23 cellular contexts compared by ENCODE assay signal in the genomic region with DNA sequence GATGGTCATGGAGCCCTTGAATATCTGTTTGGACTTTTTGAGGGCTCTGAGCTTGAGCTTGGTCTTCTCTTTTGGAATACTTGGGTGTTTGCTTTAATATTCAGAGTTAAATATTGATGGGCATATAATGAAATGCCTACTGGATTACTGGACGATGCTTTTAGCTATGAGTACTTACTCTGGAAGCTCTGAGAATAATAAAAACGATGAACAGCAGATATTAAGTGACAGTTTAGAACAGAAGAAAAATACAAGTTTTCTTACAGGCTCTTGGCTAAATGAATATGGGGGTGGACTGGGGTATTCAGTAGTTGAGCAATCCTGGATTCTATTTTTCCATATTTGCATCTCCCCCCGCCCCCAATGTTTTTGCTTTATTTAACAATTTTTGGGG. TPM values are rescaled to one million over a fixed set of nuclear protein-coding genes. Genes with fewer than 3 reads are reported as not detected.
DNase-seq lines count a peak whose midpoint lies in the region; ATAC-seq and TF ChIP-seq lines count a peak whose summit lies in the region.
"Had no signal": no experiment of that assay in that cellular context is flagged by ENCODE, and none has a peak within 500 bp of the region (broad histone marks: within the 10 kb centered on the region; RNA-seq: fewer than 3 reads in every experiment).

No MANE protein-coding gene starts in this region.

- H3F3A ChIP-seq in PC-3 (ENCODE audit: low read length, unreplicated experiment), result peaks cover 37% of the 10 kb centered on the region

- peak overlapping the region; percentile 66 for H3K9ac ChIP-seq in DND-41 (ENCODE audit: low read depth, low read length)
- H3K9ac ChIP-seq in PC-3 (ENCODE audit: low read length), result no peak overlapping the region
- peak overlapping the region; percentile 49 for H3K9ac ChIP-seq in skeletal muscle satellite cell (ENCODE audit: low read depth, low read length)

- H2AFZ ChIP-seq in DND-41 (ENCODE audit: low read depth, low read length) (no peak overlapping the region), PC-3 (ENCODE audit: low read length) (no peak overlapping the region)

- POLR2A ChIA-PET in PC-3 (lab: Charles Lee; ENCODE audit: unreplicated experiment), result no interaction called here

- intact Hi-C loops in PC-3 (cut with micrococcal nuclease), result no loop called here
- intact Hi-C loops in esophagus muscularis mucosa (cut with DNase I), result no loop called here

- H3K27ac ChIP-seq in DND-41 (ENCODE audit: low read length), result peak overlapping the region; percentile 96
- H3K27ac ChIP-seq in PC-3 (ENCODE audit: low read length), result no peak overlapping the region
- peak overlapping the region in 3 of 4 donors; percentile 35 to 77 (median 69) for H3K27ac ChIP-seq in esophagus muscularis mucosa (replicated peaks in 1 of 4)
- H3K27ac ChIP-seq: testis had no signal

- H4K20me1 ChIP-seq in DND-41 (ENCODE audit: insufficient read depth, low read length) (peaks cover 22% of the 10 kb centered on the region), PC-3 (ENCODE audit: low read length) (no peaks in the 10 kb centered on the region)

- H3K4me3 ChIP-seq in DND-41 (ENCODE audit: low read depth in 1 of 2, low read length in 2 of 2) (peak overlapping the region in 1 of 2 experiments; percentile 44; a peak in 2 of 4 replicates), PC-3 (ENCODE audit: low read length) (no peak overlapping the region), esophagus muscularis mucosa (no peak overlapping the region), skeletal muscle satellite cell (ENCODE audit: low read length) (no peak overlapping the region)
- H3K4me3 ChIP-seq: heart right ventricle, testis had no signal

- CTCF ChIA-PET in PC-3 (lab: Charles Lee), result no interaction called here

- ATAC-seq in DND-41 (ENCODE audit: insufficient read depth, low read depth) (no peak), PC-3 (no peak)
- no peak for ATAC-seq in activated CD4-positive, CD25-positive, alpha-beta regulatory T cell treated with anti-CD3 and anti-CD28 coated beads, Interleukin-2, amount 50 U/mL, for 24 hours
- ATAC-seq: activated CD8-positive, alpha-beta memory T cell treated with anti-CD3 and anti-CD28 coated beads, Interleukin-2, amount 10 ng/mL, durations not matched to agents 7 days and 5 days; heart right ventricle; T-helper 17 cell had no signal

- no peak for TF ChIP-seq EP300 in esophagus muscularis mucosa (IDR thresholded peaks at IDR 0.05)

- TF ChIP-seq CTCF in DND-41 (IDR thresholded peaks at IDR 0.05; ENCODE audit: borderline replicate concordance, extremely low read depth, low read length, poor library complexity, severe bottlenecking) (no peak), PC-3 (conservative IDR thresholded peaks at IDR 0.05; ENCODE audit: low read depth, low read length) (no peak), esophagus muscularis mucosa (IDR thresholded peaks at IDR 0.05) (no peak)

- H3K4me2 ChIP-seq in DND-41 (ENCODE audit: insufficient read depth, low read length), result peak overlapping the region; percentile 63
- H3K4me2 ChIP-seq in PC-3 (ENCODE audit: low read length), result 0 out of 2 replicates have a peak overlapping the region, but pooled peaks have one; percentile 66
- H3K4me2 ChIP-seq in skeletal muscle satellite cell (ENCODE audit: low read length), result peak overlapping the region; percentile 45

- DNase-seq in DND-41 (no peak), PC-3 (no peak), esophagus muscularis mucosa (ENCODE audit: extremely low spot score) (no peak), RKO (ENCODE audit: low spot score) (no peak), NCI-H128 (lab: John Stamatoyannopoulos, UW; ENCODE audit: unreplicated experiment) (no peak)
- DNase-seq: activated CD4-positive, alpha-beta T cell treated with anti-CD3 and anti-CD28 coated beads, Interleukin-2, amount 10 ng/mL, durations not matched to agents 24 days and 14 days; activated CD8-positive, alpha-beta memory T cell treated with anti-CD3 and anti-CD28 coated beads, Interleukin-2, amount 10 ng/mL, durations not matched to agents 7 days and 5 days; activated naive CD4-positive, alpha-beta T cell treated with anti-CD3 and anti-CD28 coated beads, Interleukin-2, amount 10 ng/mL, durations not matched to agents 7 days and 5 days; CD8-positive, alpha-beta memory T cell; H7; heart right ventricle; Kasumi-1; left cardiac atrium; mesendoderm; naive thymus-derived CD4-positive, alpha-beta T cell; NCI-H187; stimulated activated CD4-positive, alpha-beta T cell treated with anti-CD3 and anti-CD28 coated beads, Interleukin-12 subunit alpha, Interleukin-12 subunit beta, amount 100 ng/mL, for 4 hours; stimulated activated CD4-positive, alpha-beta T cell treated with anti-CD3 and anti-CD28 coated beads, Interleukin-4, amount 100 ng/mL, for 4 hours; stimulated activated naive CD4-positive, alpha-beta T cell; T-helper 17 cell; testis had no signal

- no peaks in the 10 kb centered on the region for H3K27me3 ChIP-seq in DND-41 (ENCODE audit: insufficient read depth, low read length, poor library complexity)
- H3K27me3 ChIP-seq in PC-3 (ENCODE audit: low read length), result no peaks in the 10 kb centered on the region
- H3K27me3 ChIP-seq in esophagus muscularis mucosa, result no peaks in the 10 kb centered on the region
- H3K27me3 ChIP-seq in skeletal muscle satellite cell (ENCODE audit: control insufficient read depth, insufficient read depth, low read length), result no peaks in the 10 kb centered on the region
- H3K27me3 ChIP-seq: heart right ventricle, testis had no signal

- H3K9me2 ChIP-seq in PC-3 (replicated peaks; ENCODE audit: low read length), result no peaks in the 10 kb centered on the region

- H3K36me3 ChIP-seq in DND-41 (ENCODE audit: insufficient read depth, low read length) (peaks cover 44% of the 10 kb centered on the region), PC-3 (ENCODE audit: low read depth, low read length) (peaks cover 10% of the 10 kb centered on the region), esophagus muscularis mucosa (peaks cover 0 to 13% (median 7%) of the 10 kb centered on the region in 4 donors), skeletal muscle satellite cell (ENCODE audit: insufficient read depth, low read length) (peaks cover 2% of the 10 kb centered on the region)

- H3K79me2 ChIP-seq in DND-41 (ENCODE audit: insufficient read depth, low read length), result peaks cover 95% of the 10 kb centered on the region
- H3K79me2 ChIP-seq in PC-3 (ENCODE audit: low read length), result peaks cover 88% of the 10 kb centered on the region

- no peak for TF ChIP-seq POLR2A in esophagus muscularis mucosa (IDR thresholded peaks at IDR 0.05; ENCODE audit: low read depth)

- no TSS peak for BruUV-seq in PC-3 (replicated peaks; lab: Mats Ljungman, UMichigan)

- peaks cover 87% of the 10 kb centered on the region for H3K4me1 ChIP-seq in DND-41 (ENCODE audit: insufficient read depth, low read length)
- peaks cover 93% of the 10 kb centered on the region for H3K4me1 ChIP-seq in PC-3 (ENCODE audit: insufficient read depth, low read length)
- peaks cover 30 to 93% (median 78%) of the 10 kb centered on the region in 4 donors for H3K4me1 ChIP-seq in esophagus muscularis mucosa
- H3K4me1 ChIP-seq in skeletal muscle satellite cell (ENCODE audit: control insufficient read depth, insufficient read depth, low read length), result peaks cover 91% of the 10 kb centered on the region

- 46% methylated on average over 3 of the region's 3 CpGs for WGBS in esophagus muscularis mucosa

- H3K9me3 ChIP-seq in DND-41 (ENCODE audit: insufficient read depth, low read length, severe bottlenecking), result peaks cover 1% of the 10 kb centered on the region
- no peaks in the 10 kb centered on the region for H3K9me3 ChIP-seq in PC-3 (ENCODE audit: low read length)
- H3K9me3 ChIP-seq in esophagus muscularis mucosa, result no peaks in the 10 kb centered on the region
- H3K9me3 ChIP-seq in skeletal muscle satellite cell (replicated peaks; ENCODE audit: low read length), result no peaks in the 10 kb centered on the region
- H3K9me3 ChIP-seq: heart right ventricle, testis had no signal

RNA-seq across cellular contexts. Expression of a gene that starts 20.7 kb away (rescaled TPM):
- total RNA-seq in PC-3 (2014; rRNA removed), result 182 and 193 TPM in 2 replicates
- 100 to 1,000 TPM in 3 of 4 donors, 10 to 100 TPM in 1; 89.6 to 145 (median 129) TPM for total RNA-seq in esophagus muscularis mucosa
- 64.9 and 78.3 TPM in 2 replicates for total RNA-seq in skeletal muscle satellite cell (2012; rRNA removed)
